16 cellular contexts compared by ENCODE assay signal in the genomic region with DNA sequence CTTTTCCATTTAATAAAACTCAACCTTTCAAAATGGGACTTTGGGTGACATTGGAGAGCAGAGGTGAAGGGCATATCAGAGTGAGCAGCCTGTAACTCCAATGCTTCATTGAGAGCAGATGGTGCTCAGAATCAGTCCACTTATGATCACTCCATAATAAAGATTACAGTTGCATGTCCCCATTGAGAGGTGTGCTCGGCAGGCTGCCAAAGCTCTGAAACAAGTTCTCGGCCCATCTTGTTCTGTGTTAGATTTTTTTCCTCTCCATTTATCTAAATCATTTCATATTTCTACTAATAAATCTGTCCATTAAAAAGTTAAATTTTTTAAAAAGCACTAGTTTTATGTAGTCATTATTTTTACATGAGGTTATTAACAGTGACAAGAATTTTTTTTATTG.
"Had no signal": no experiment of that assay in that cellular context is flagged by ENCODE, and none has a peak within 500 bp of the region (broad histone marks: within the 10 kb centered on the region; RNA-seq: fewer than 3 reads in every experiment).

No MANE protein-coding gene starts in this region.

- H3K36me3 ChIP-seq: cardiac muscle cell, left lung had no signal

- H3K4me3 ChIP-seq: cardiac muscle cell, dorsolateral prefrontal cortex, hepatocyte, left lung, mucosa of descending colon had no signal

- H3K27me3 ChIP-seq: cardiac muscle cell, dorsolateral prefrontal cortex, hepatocyte, left lung had no signal

- H3K4me1 ChIP-seq: left lung, parathyroid adenoma had no signal

- H3K27ac ChIP-seq: cardiac muscle cell, dorsolateral prefrontal cortex, hepatocyte, left lung, parathyroid adenoma had no signal

- DNase-seq: activated CD4-positive, alpha-beta T cell treated with anti-CD3 and anti-CD28 coated beads, Interleukin-2, amount 10 ng/mL, durations not matched to agents 24 days and 14 days; activated CD4-positive, CD25-positive, alpha-beta regulatory T cell; activated CD8-positive, alpha-beta memory T cell treated with anti-CD3 and anti-CD28 coated beads, Interleukin-2, amount 50 U/mL, for 4 hours; activated CD8-positive, alpha-beta T cell treated with anti-CD3 and anti-CD28 coated beads, Interleukin-2, amount 10 ng/mL, durations not matched to agents 7 days and 5 days; activated gamma-delta T cell; activated T-cell treated with anti-CD3 and anti-CD28 coated beads, Interleukin-2, amount 50 U/mL, for 72 hours; dorsolateral prefrontal cortex; endodermal cell; left lung; mucosa of descending colon; naive thymus-derived CD4-positive, alpha-beta T cell had no signal

- ATAC-seq: activated CD8-positive, alpha-beta T cell treated with anti-CD3 and anti-CD28 coated beads, Interleukin-2, amount 10 ng/mL, durations not matched to agents 7 days and 5 days; activated naive CD4-positive, alpha-beta T cell treated with anti-CD3 and anti-CD28 coated beads, Interleukin-2, amount 50 U/mL, for 72 hours; activated T-cell treated with anti-CD3 and anti-CD28 coated beads, Interleukin-2, amount 50 U/mL, for 72 hours; left lung; mucosa of descending colon; naive thymus-derived CD4-positive, alpha-beta T cell; stimulated activated effector memory CD8-positive, alpha-beta T cell treated with anti-CD3 and anti-CD28 coated beads, Interleukin-12 subunit alpha, Interleukin-12 subunit beta, amount 100 ng/mL, for 72 hours had no signal
